In genomic region chr6:16576391-16577368, GRCh38 we compare ENCODE assay signal across 11 cellular contexts.
DNase-seq lines count a peak whose midpoint lies in the region; ATAC-seq, FAIRE-seq and TF ChIP-seq lines count a peak whose summit lies in the region.
"Had no signal": no experiment of that assay in that cellular context is flagged by ENCODE, and none has a peak within 500 bp of the region (broad histone marks: within the 10 kb centered on the region; RNA-seq: fewer than 3 reads in every experiment).

No MANE protein-coding gene starts in this region.

- H3K27ac ChIP-seq in body of pancreas = no peak overlapping the region
- H3K27ac ChIP-seq: KMS-11 had no signal

- no peaks in the 10 kb centered on the region for H3K9me3 ChIP-seq in body of pancreas

- no peaks in the 10 kb centered on the region for H3K27me3 ChIP-seq in body of pancreas

- intact Hi-C loops in body of pancreas (cut with DNase I) = no loop called here

- ATAC-seq in GM19467 (IDR thresholded peaks at IDR 0.05; ENCODE audit: unreplicated experiment) = peak; percentile 73
- peak; percentile 84 for ATAC-seq in HG03175 (IDR thresholded peaks at IDR 0.05; ENCODE audit: unreplicated experiment)
- ATAC-seq in body of pancreas = peak; percentile 59
- ATAC-seq in GM21526 (IDR thresholded peaks at IDR 0.05; ENCODE audit: low FRiP score, unreplicated experiment) = no peak

- TF ChIP-seq CTCF in body of pancreas (IDR thresholded peaks at IDR 0.05) = no peak

- FAIRE-seq in H54 (lab: Jason Lieb, UNC) = no peak
- FAIRE-seq: G401.6 had no signal

- TF ChIP-seq POLR2A in body of pancreas (IDR thresholded peaks at IDR 0.05) = no peak
- TF ChIP-seq POLR2A in H54 (IDR thresholded peaks at IDR 0.05; ENCODE audit: low read depth, low read length) = no peak

- no peak overlapping the region for H3K4me3 ChIP-seq in body of pancreas

- peaks cover 4% of the 10 kb centered on the region for H3K4me1 ChIP-seq in body of pancreas

- 79 to 88% methylated on average over 9 of the region's 9 CpGs for WGBS in body of pancreas, 2 donors

- H3K36me3 ChIP-seq in body of pancreas (replicated peaks in 1 of 2; ENCODE audit: insufficient read depth in 1 of 2, low read depth in 2 of 2) = no peaks in the 10 kb centered on the region

- DNase-seq in Daoy (ENCODE audit: low read depth) (peak; percentile 16), body of pancreas (no peak), H54 (ENCODE audit: insufficient read length, low spot score) (no peak), mesenteric fat pad (ENCODE audit: low spot score) (no peak)
- no peak for DNase-seq in activated CD4-positive, alpha-beta T cell treated with anti-CD3 and anti-CD28 coated beads, Interleukin-2, amount 50 U/mL, for 48 hours
- DNase-seq: T-helper 2 cell had no signal
